Comparison of ENCODE assay signal across 23 cellular contexts in genomic region chr2:120104772-120105171, GRCh38.
"Had no signal": no experiment of that assay in that cellular context is flagged by ENCODE, and none has a peak within 500 bp of the region (broad histone marks: within the 10 kb centered on the region; RNA-seq: fewer than 3 reads in every experiment).

No MANE protein-coding gene starts in this region.

- H3K4me3 ChIP-seq: body of pancreas, dorsolateral prefrontal cortex, gastroesophageal sphincter, heart left ventricle, neural progenitor cell, ovary, stomach, vagina had no signal

- H3K27me3 ChIP-seq: body of pancreas, dorsolateral prefrontal cortex, gastroesophageal sphincter, heart left ventricle, neural progenitor cell, ovary, stomach, vagina had no signal

- DNase-seq: activated B cell treated with CpG ODN at 0.5 μM for 24 hours; activated CD4-positive, alpha-beta memory T cell treated with anti-CD3 and anti-CD28 coated beads, Interleukin-2, amount 10 ng/mL, durations not matched to agents 7 days and 5 days; activated CD4-positive, alpha-beta T cell treated with anti-CD3 and anti-CD28 coated beads for 4 hours; activated CD8-positive, alpha-beta memory T cell treated with anti-CD3 and anti-CD28 coated beads, Interleukin-2, amount 10 ng/mL, durations not matched to agents 7 days and 5 days; activated naive CD4-positive, alpha-beta T cell; activated naive CD8-positive, alpha-beta T cell treated with anti-CD3 and anti-CD28 coated beads for 36 hours; amygdala; body of pancreas; central memory CD4-positive, alpha-beta T cell; dorsolateral prefrontal cortex; erythroblast; heart left ventricle; left ventricle myocardium superior; naive thymus-derived CD4-positive, alpha-beta T cell; ovary; stimulated activated CD4-positive, alpha-beta T cell treated with anti-CD3 and anti-CD28 coated beads, Interleukin-15, amount 100 ng/mL, for 24 hours; stimulated activated CD4-positive, alpha-beta T cell treated with anti-CD3 and anti-CD28 coated beads, Interleukin-4, amount 100 ng/mL, for 1 hour; stomach; SW 1271 had no signal

- H3K27ac ChIP-seq: body of pancreas, dorsolateral prefrontal cortex, gastroesophageal sphincter, heart left ventricle, neural progenitor cell, ovary, stomach, vagina had no signal

- ATAC-seq: activated CD8-positive, alpha-beta memory T cell treated with anti-CD3 and anti-CD28 coated beads, Interleukin-2, amount 10 ng/mL, durations not matched to agents 7 days and 5 days; activated T-helper 17 cell treated with anti-CD3 and anti-CD28 coated beads, Interleukin-2, amount 50 U/mL, for 72 hours; body of pancreas; gastroesophageal sphincter; heart left ventricle; left ventricle myocardium superior; naive thymus-derived CD4-positive, alpha-beta T cell had no signal

- H3K9me3 ChIP-seq: body of pancreas, gastroesophageal sphincter, heart left ventricle, ovary, stomach, vagina had no signal

- H3K4me1 ChIP-seq: neural progenitor cell had no signal

- H3K36me3 ChIP-seq: ovary had no signal
